In the genomic region with DNA sequence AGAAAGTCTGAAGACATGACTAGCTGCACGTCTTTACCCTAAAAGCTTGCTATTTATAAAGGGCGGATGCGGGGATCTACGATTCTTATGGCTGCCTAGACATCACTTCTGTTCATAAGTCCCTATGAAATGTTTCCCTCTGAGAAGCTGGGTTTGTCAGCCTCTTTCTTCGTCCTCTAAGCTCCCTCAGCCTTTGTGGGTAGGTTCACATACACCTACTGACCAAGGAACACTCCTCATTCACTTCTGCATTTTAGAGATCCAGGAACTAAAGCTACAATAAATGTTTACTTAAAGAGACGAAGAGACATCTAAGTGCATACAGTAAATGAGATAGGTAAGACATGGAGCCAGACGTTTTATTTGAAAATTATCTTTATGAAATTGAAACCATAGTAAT, we compare ENCODE assay signal across 31 cellular contexts.
"Had no signal": no experiment of that assay in that cellular context is flagged by ENCODE, and none has a peak within 500 bp of the region (broad histone marks: within the 10 kb centered on the region; RNA-seq: fewer than 3 reads in every experiment).

No MANE protein-coding gene starts in this region.

- H3K9me3 ChIP-seq: MG63, SJCRH30 had no signal

- H3K4me3 ChIP-seq: MG63, SJCRH30, SK-N-MC had no signal

- ATAC-seq: activated CD4-positive, alpha-beta T cell treated with anti-CD3 and anti-CD28 coated beads for 36 hours; activated CD4-positive, CD25-positive, alpha-beta regulatory T cell treated with anti-CD3 and anti-CD28 coated beads, Interleukin-2, amount 50 U/mL, for 24 hours; activated naive CD8-positive, alpha-beta T cell treated with anti-CD3 and anti-CD28 coated beads, Interleukin-2, amount 50 U/mL, for 24 hours; WTC11 had no signal

- H3K4me3 Mint-ChIP-seq: activated CD4-positive, alpha-beta memory T cell treated with anti-CD3 and anti-CD28 coated beads for 36 hours; activated CD4-positive, alpha-beta T cell treated with anti-CD3 and anti-CD28 coated beads for 36 hours; activated naive CD4-positive, alpha-beta T cell treated with anti-CD3 and anti-CD28 coated beads, Interleukin-2, amount 10 ng/mL, durations not matched to agents 7 days and 5 days; activated naive CD8-positive, alpha-beta T cell; activated naive CD8-positive, alpha-beta T cell treated with anti-CD3 and anti-CD28 coated beads, Interleukin-2, amount 50 U/mL, for 24 hours; brain; T-helper 1 cell treated with Interleukin-12 subunit alpha and Interleukin-12 subunit beta and Interleukin-4 antibody, amounts not matched to agents 30 μg/mL and 1 μg/mL, for 36 hours; T-helper 2 cell treated with Interferon-gamma antibody and Interleukin-4, amounts not matched to agents 5 μg/mL and 100 μg/mL, for 36 hours; WTC11 had no signal

- H3K27ac Mint-ChIP-seq: activated CD4-positive, alpha-beta memory T cell treated with anti-CD3 and anti-CD28 coated beads for 36 hours; activated CD4-positive, alpha-beta T cell treated with anti-CD3 and anti-CD28 coated beads for 36 hours; activated naive CD4-positive, alpha-beta T cell treated with anti-CD3 and anti-CD28 coated beads, Interleukin-2, amount 10 ng/mL, durations not matched to agents 7 days and 5 days; activated naive CD8-positive, alpha-beta T cell; activated naive CD8-positive, alpha-beta T cell treated with anti-CD3 and anti-CD28 coated beads, Interleukin-2, amount 50 U/mL, for 24 hours; brain; T-helper 1 cell treated with Interleukin-12 subunit alpha and Interleukin-12 subunit beta and Interleukin-4 antibody, amounts not matched to agents 30 μg/mL and 1 μg/mL, for 36 hours; T-helper 2 cell treated with Interferon-gamma antibody and Interleukin-4, amounts not matched to agents 5 μg/mL and 100 μg/mL, for 36 hours; WTC11 had no signal

- H3K36me3 Mint-ChIP-seq: activated CD4-positive, alpha-beta memory T cell treated with anti-CD3 and anti-CD28 coated beads for 36 hours; activated naive CD4-positive, alpha-beta T cell treated with anti-CD3 and anti-CD28 coated beads, Interleukin-2, amount 10 ng/mL, durations not matched to agents 7 days and 5 days; brain; WTC11 had no signal

- H3K27ac ChIP-seq: SJCRH30, SK-N-MC had no signal

- H3K4me1 Mint-ChIP-seq: WTC11 had no signal

- H3K9me3 Mint-ChIP-seq: activated CD4-positive, alpha-beta memory T cell treated with anti-CD3 and anti-CD28 coated beads for 36 hours; activated naive CD4-positive, alpha-beta T cell treated with anti-CD3 and anti-CD28 coated beads, Interleukin-2, amount 10 ng/mL, durations not matched to agents 7 days and 5 days; activated naive CD8-positive, alpha-beta T cell treated with anti-CD3 and anti-CD28 coated beads, Interleukin-2, amount 50 U/mL, for 24 hours; brain; T-helper 1 cell treated with Interleukin-12 subunit alpha and Interleukin-12 subunit beta and Interleukin-4 antibody, amounts not matched to agents 30 μg/mL and 1 μg/mL, for 36 hours; T-helper 2 cell treated with Interferon-gamma antibody and Interleukin-4, amounts not matched to agents 5 μg/mL and 100 μg/mL, for 36 hours; WTC11 had no signal

- H3K36me3 ChIP-seq: MG63, SJCRH30 had no signal

- H3K27me3 ChIP-seq: MG63, SJCRH30 had no signal

- DNase-seq: activated CD4-positive, alpha-beta memory T cell treated with anti-CD3 and anti-CD28 coated beads for 36 hours; activated CD4-positive, alpha-beta T cell treated with anti-CD3 and anti-CD28 coated beads for 36 hours; activated CD4-positive, alpha-beta T cell treated with anti-CD3 and anti-CD28 coated beads, Interleukin-2, amount 50 U/mL, for 1 hour; activated CD8-positive, alpha-beta memory T cell treated with anti-CD3 and anti-CD28 coated beads, Interleukin-2, amount 50 U/mL, for 48 hours; activated effector memory CD4-positive, alpha-beta T cell treated with Interleukin-2 at 50 U/mL for 16 hours; activated naive CD4-positive, alpha-beta T cell treated with anti-CD3 and anti-CD28 coated beads, Interleukin-2, amount 10 ng/mL, durations not matched to agents 7 days and 5 days; activated naive CD8-positive, alpha-beta T cell treated with anti-CD3 and anti-CD28 coated beads, Interleukin-2, amount 50 U/mL, for 24 hours; activated T-cell treated with anti-CD3 and anti-CD28 coated beads, Interleukin-2, amount 50 U/mL, for 48 hours; anterior cingulate cortex; caudate nucleus; cerebellar nuclear complex; Kasumi-1; KG1; MG63; NCI-H1092; NCI-H146; NCI-H187; NCI-H2029 treated with DMSO at 0.1 percent for 48 hours; NCI-H226; NCI-H524 treated with DMSO at 0.1 percent for 48 hours; Right ventricle myocardium superior; SJCRH30 had no signal

- H3K27me3 Mint-ChIP-seq: activated CD4-positive, alpha-beta memory T cell treated with anti-CD3 and anti-CD28 coated beads for 36 hours; activated CD4-positive, alpha-beta T cell treated with anti-CD3 and anti-CD28 coated beads for 36 hours; activated naive CD8-positive, alpha-beta T cell; activated naive CD8-positive, alpha-beta T cell treated with anti-CD3 and anti-CD28 coated beads, Interleukin-2, amount 50 U/mL, for 24 hours had no signal

- FAIRE-seq: bronchial epithelial cell, colon had no signal
